ENCODE assay signal across 9 cellular contexts in genomic region chr12:90102957-90103652, GRCh38.
DNase-seq lines count a peak whose midpoint lies in the region; ATAC-seq and TF ChIP-seq lines count a peak whose summit lies in the region.
"Had no signal": no experiment of that assay in that cellular context is flagged by ENCODE, and none has a peak within 500 bp of the region (broad histone marks: within the 10 kb centered on the region; RNA-seq: fewer than 3 reads in every experiment).

No MANE protein-coding gene starts in this region.

- H3K27ac Mint-ChIP-seq in neural crest cell (ENCODE audit: unreplicated experiment) = no peak overlapping the region

- peak; percentile 90 for ATAC-seq in GM19351 (IDR thresholded peaks at IDR 0.05; ENCODE audit: unreplicated experiment)
- ATAC-seq in HG03457 (IDR thresholded peaks at IDR 0.05; ENCODE audit: unreplicated experiment) = peak; percentile 80

- H3K4me3 Mint-ChIP-seq in neural crest cell = no peak overlapping the region

- TF ChIP-seq CTCF in RWPE1 (conservative IDR thresholded peaks at IDR 0.05; ENCODE audit: low read depth) (peak; percentile 22; the same call in 1 of the 2 replicates), dorsolateral prefrontal cortex (IDR thresholded peaks at IDR 0.05 in 54 of 56, conservative IDR thresholded peaks at IDR 0.05 in 2 of 56; ENCODE audit: low read depth in 1 of 56, partially characterized antibody in 56 of 56) (peak in 52 of 56 donors; percentile 18 to 66 (median 47)), neural crest cell (conservative IDR thresholded peaks at IDR 0.05) (peak; percentile 67)

- no peaks in the 10 kb centered on the region for H3K27me3 Mint-ChIP-seq in neural crest cell (ENCODE audit: low read depth)

- intact Hi-C loops in dorsolateral prefrontal cortex (cut with DNase I) = loop anchor here (5.0 to 10.0 kb wide), 2 partner anchors 558 to 561 kb away; no protein-coding TSS in a partner anchor

- peaks cover 18% of the 10 kb centered on the region for H3K4me1 Mint-ChIP-seq in neural crest cell

- DNase-seq in DMS53 (lab: John Stamatoyannopoulos, UW) (peak; percentile 68), DMS53 treated with DMSO at 0.1 percent for 48 hours (lab: John Stamatoyannopoulos, UW; ENCODE audit: unreplicated experiment) (no peak), RWPE1 (ENCODE audit: low spot score) (peak; percentile 34), dorsolateral prefrontal cortex (peak in 1 of 10 donors; percentile 15), neural crest cell (ENCODE audit: low read depth, low spot score) (no peak), mucosa of gallbladder (ENCODE audit: low spot score) (no peak)

- CTCF ChIA-PET in RWPE1 (lab: Yijun Ruan, JAX) = interaction anchor here (0.6 to 1.0 kb wide), 3 partner anchors 11 to 455 kb away, joined by 3 to 4 read pairs (median 3); no protein-coding TSS in a partner anchor

- no peaks in the 10 kb centered on the region for H3K36me3 Mint-ChIP-seq in neural crest cell (ENCODE audit: low read depth)

- H3K27ac ChIP-seq in RWPE1 (no peak overlapping the region), dorsolateral prefrontal cortex (no peak overlapping the region)
- H3K27ac ChIP-seq: BLaER1 had no signal

- POLR2A ChIA-PET in RWPE1 (lab: Yijun Ruan, JAX; ENCODE audit: low non-redundant PET) = no interaction called here

- H3K4me3 ChIP-seq in dorsolateral prefrontal cortex = no peak overlapping the region
- H3K4me3 ChIP-seq: BLaER1 had no signal

- H3K27me3 ChIP-seq in dorsolateral prefrontal cortex = no peaks in the 10 kb centered on the region
- H3K27me3 ChIP-seq: BLaER1 had no signal

- no peaks in the 10 kb centered on the region for H3K9me3 Mint-ChIP-seq in neural crest cell

Comparison
In these comparisons a context has a peak if more than half of its experiments do, and no peak if none do; other contexts are left out.
1. DNase-seq: peak in DMS53 (single experiment) and RWPE1 (single experiment); none in DMS53 treated with DMSO at 0.1 percent for 48 hours (single experiment), neural crest cell (single experiment) and mucosa of gallbladder (single experiment).
2. Peak in every context shown above with its lines, with median percentiles within 50 percentile points of each other: CTCF ChIP-seq.